In the genomic region with DNA sequence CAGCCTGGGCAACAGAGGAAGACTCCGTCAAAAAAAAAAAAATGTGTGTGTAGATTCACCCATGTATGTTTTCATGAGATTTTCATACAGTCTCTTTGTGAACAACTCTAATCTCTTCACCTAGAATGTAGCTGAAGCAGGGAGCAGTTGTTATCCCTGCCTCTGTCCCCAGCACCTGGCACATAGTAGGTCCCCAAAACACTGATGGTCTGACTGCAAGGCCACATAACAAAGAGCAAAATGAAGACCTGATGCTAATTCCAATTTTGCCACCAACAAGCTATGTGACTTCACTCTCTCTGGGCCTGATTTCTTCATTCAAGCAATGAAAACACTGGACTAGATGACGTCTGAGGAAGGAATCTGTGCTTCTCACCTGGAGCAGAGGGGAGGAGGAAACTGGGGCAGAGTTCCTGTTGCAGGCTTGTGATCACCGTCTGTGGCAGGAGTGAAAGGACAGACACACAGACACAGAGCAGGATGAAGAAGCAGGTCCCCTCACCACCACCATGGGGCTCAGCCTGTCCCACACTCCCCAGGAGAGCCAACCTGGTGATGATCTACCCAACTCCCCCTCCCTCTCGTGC, we compare ENCODE assay signal across 14 cellular contexts. TPM values are rescaled to one million over a fixed set of nuclear protein-coding genes. Genes with fewer than 3 reads are reported as not detected.
"Had no signal": no experiment of that assay in that cellular context is flagged by ENCODE, and none has a peak within 500 bp of the region (broad histone marks: within the 10 kb centered on the region; RNA-seq: fewer than 3 reads in every experiment).

No MANE protein-coding gene starts in this region.

- H3K4me3 ChIP-seq: esophagus squamous epithelium, psoas muscle, suprapubic skin had no signal

- H3K27ac ChIP-seq: esophagus squamous epithelium, psoas muscle, suprapubic skin had no signal

- H3K9me3 ChIP-seq: esophagus squamous epithelium, psoas muscle, suprapubic skin had no signal

- DNase-seq: activated CD4-positive, alpha-beta T cell treated with anti-CD3 and anti-CD28 coated beads, Interleukin-2, amount 10 ng/mL, durations not matched to agents 7 days and 5 days; activated CD4-positive, CD25-positive, alpha-beta regulatory T cell; activated naive CD4-positive, alpha-beta T cell treated with anti-CD3 and anti-CD28 coated beads, Interleukin-2, amount 50 U/mL, for 16 hours; esophagus squamous epithelium; foreskin fibroblast; glutamatergic neuron; naive thymus-derived CD8-positive, alpha-beta T cell; psoas muscle; stimulated activated naive CD4-positive, alpha-beta T cell treated with Interleukin-2 at 50 U/mL for 16 hours; T-helper 1 cell had no signal

- H3K36me3 ChIP-seq: esophagus squamous epithelium, suprapubic skin had no signal

- ATAC-seq: naive thymus-derived CD8-positive, alpha-beta T cell; psoas muscle; sciatic nerve had no signal

- H3K9me3 Mint-ChIP-seq: activated CD4-positive, alpha-beta T cell treated with anti-CD3 and anti-CD28 coated beads, Interleukin-2, amount 10 ng/mL, durations not matched to agents 7 days and 5 days; dendritic cell treated with granulocyte-macrophage colony-stimulating factor and Interleukin-4, amounts not matched to agents 40 ng/mL and 50 ng/mL, for 4 days; naive thymus-derived CD8-positive, alpha-beta T cell had no signal

- H3K27ac Mint-ChIP-seq: activated CD4-positive, alpha-beta T cell treated with anti-CD3 and anti-CD28 coated beads, Interleukin-2, amount 10 ng/mL, durations not matched to agents 7 days and 5 days; dendritic cell treated with granulocyte-macrophage colony-stimulating factor and Interleukin-4, amounts not matched to agents 40 ng/mL and 50 ng/mL, for 4 days had no signal

- H3K27me3 ChIP-seq: esophagus squamous epithelium, suprapubic skin had no signal

- H3K4me3 Mint-ChIP-seq: activated CD4-positive, alpha-beta T cell treated with anti-CD3 and anti-CD28 coated beads, Interleukin-2, amount 10 ng/mL, durations not matched to agents 7 days and 5 days; dendritic cell treated with granulocyte-macrophage colony-stimulating factor and Interleukin-4, amounts not matched to agents 40 ng/mL and 50 ng/mL, for 4 days; naive thymus-derived CD8-positive, alpha-beta T cell had no signal

- H3K4me1 ChIP-seq: psoas muscle, suprapubic skin had no signal

RNA-seq across cellular contexts. Expression of a gene that starts 4.6 kb away (rescaled TPM):
- total RNA-seq: lung microvascular endothelial cell; naive thymus-derived CD8-positive, alpha-beta T cell had no signal
